In the genomic region with DNA sequence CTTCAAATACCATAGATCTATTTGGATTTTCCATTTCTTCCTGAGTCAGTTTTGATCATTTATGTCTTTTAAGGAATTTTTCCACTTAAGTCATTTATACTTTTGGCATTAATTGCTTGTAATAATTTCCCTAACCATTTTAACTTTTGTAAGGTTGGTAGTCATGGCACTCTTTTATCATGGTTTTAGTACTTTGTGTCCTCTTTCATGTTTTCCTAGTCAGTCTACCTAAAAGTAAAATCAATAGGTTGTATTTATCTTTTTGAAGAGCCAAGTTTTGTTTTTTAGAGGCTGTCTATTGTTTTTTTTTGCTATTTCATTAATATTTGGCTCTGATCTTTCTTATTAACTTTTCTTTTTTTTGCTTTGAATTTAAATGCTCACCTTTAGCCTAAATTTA, we compare ENCODE assay signal across 38 cellular contexts. TPM values are rescaled to one million over a fixed set of nuclear protein-coding genes. Genes with fewer than 3 reads are reported as not detected.
"Had no signal": no experiment of that assay in that cellular context is flagged by ENCODE, and none has a peak within 500 bp of the region (broad histone marks: within the 10 kb centered on the region; RNA-seq: fewer than 3 reads in every experiment).

No MANE protein-coding gene starts in this region.

- H3K4me3 ChIP-seq: MG63 had no signal

- H3K27ac ChIP-seq: KMS-11 had no signal

- H3K36me3 ChIP-seq: MG63 had no signal

- H3K9ac ChIP-seq: KMS-11 had no signal

- DNase-seq: Karpas-422, Kasumi-1, MG63, MM.1S, MV-4-11, NCI-H1048, NCI-H1092, NCI-H1092 treated with DMSO at 0.1 percent for 48 hours, NCI-H1105, NCI-H1105 treated with DMSO at 0.1 percent for 48 hours, NCI-H1417, NCI-H1417 treated with DMSO at 0.1 percent for 48 hours, NCI-H1436, NCI-H1436 treated with DMSO at 0.1 percent for 48 hours, NCI-H146, NCI-H1694, NCI-H1694 treated with DMSO at 0.1 percent for 48 hours, NCI-H187, NCI-H187 treated with DMSO at 0.1 percent for 48 hours, NCI-H1930, NCI-H2029, NCI-H2029 treated with DMSO at 0.1 percent for 48 hours, NCI-H2081, NCI-H2081 treated with DMSO at 0.1 percent for 48 hours, NCI-H2107, NCI-H2171, NCI-H2171 treated with DMSO at 0.1 percent for 48 hours, NCI-H2227 treated with DMSO at 0.1 percent for 48 hours, NCI-H226, NCI-H345, NCI-H446, NCI-H446 treated with DMSO at 0.1 percent for 48 hours, NCI-H510A had no signal

- H3K4me2 ChIP-seq: KMS-11 had no signal

- H3K9me3 ChIP-seq: MG63 had no signal

RNA-seq across cellular contexts. Expression of a gene that starts 45.5 kb away (rescaled TPM):
- total RNA-seq: LHCN-M2, M059J, MCF 10A, NCI-H460 had no signal
